8 cellular contexts compared by ENCODE assay signal in the genomic region with DNA sequence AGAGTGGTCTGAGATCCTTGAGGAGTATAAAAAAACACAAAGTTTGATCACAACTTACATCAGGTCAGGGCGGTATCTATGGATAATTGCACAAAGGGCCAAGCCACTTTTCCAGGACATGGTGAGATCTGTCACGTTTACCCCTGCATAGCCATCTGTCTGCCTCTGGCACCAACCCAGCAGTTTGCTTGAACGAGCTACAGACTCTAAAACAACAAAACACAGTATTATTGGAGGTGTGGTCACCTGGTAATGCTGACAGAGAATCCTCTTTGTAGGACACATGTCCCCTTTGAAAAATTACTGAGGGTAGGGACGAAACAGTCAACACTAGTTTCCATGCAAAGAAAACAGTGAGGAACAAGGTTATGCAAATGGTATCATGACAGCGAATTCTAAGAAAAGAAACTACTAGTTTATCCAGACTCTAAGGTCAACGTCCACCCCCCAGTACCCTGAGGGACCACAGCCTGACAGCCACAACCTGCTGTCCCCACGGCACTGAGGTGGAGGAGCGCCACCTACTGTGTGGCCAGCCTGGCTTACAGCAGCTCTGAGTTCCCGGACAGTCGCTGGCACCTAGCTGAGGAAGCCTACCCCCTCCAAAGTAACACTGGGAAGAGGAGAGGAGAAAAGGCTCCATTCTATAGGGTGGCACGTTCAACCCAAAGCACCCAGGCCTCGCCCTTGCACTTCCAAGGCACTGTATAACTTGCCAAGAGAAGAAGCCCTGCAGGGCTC.
DNase-seq lines count a peak whose midpoint lies in the region; ATAC-seq and TF ChIP-seq lines count a peak whose summit lies in the region.

No MANE protein-coding gene starts in this region.

- H3K9me3 Mint-ChIP-seq in stimulated activated naive CD8-positive, alpha-beta T cell treated with anti-CD3 and anti-CD28 coated beads, Interleukin-15, amount 100 ng/mL, for 72 hours, result no peaks in the 10 kb centered on the region
- no peaks in the 10 kb centered on the region for H3K9me3 Mint-ChIP-seq in CD8-positive, alpha-beta memory T cell
- H3K9me3 Mint-ChIP-seq in effector memory CD8-positive, alpha-beta T cell, result no peaks in the 10 kb centered on the region
- H3K9me3 Mint-ChIP-seq in T-cell, result no peaks in the 10 kb centered on the region

- H3K27me3 Mint-ChIP-seq in stimulated activated naive CD8-positive, alpha-beta T cell treated with anti-CD3 and anti-CD28 coated beads, Interleukin-15, amount 100 ng/mL, for 72 hours, result no peaks in the 10 kb centered on the region
- H3K27me3 Mint-ChIP-seq in CD8-positive, alpha-beta memory T cell, result peaks cover 0 to 3% of the 10 kb centered on the region in 2 donors
- H3K27me3 Mint-ChIP-seq in effector memory CD8-positive, alpha-beta T cell, result no peaks in the 10 kb centered on the region
- no peaks in the 10 kb centered on the region for H3K27me3 Mint-ChIP-seq in T-cell

- no peak overlapping the region for H3K9ac ChIP-seq in OCI-LY3 (ENCODE audit: low read length)

- H3K4me3 ChIP-seq in OCI-LY3 (ENCODE audit: low read length) (no peak overlapping the region), foreskin fibroblast (ENCODE audit: low read depth in 1 of 2, low read length in 2 of 2) (no peak overlapping the region), psoas muscle (no peak overlapping the region)
- no peak overlapping the region for H3K4me3 ChIP-seq in CD8-positive, alpha-beta memory T cell (ENCODE audit: low read length)

- H3K9me3 ChIP-seq in OCI-LY3 (ENCODE audit: insufficient read depth, low read length) (no peaks in the 10 kb centered on the region), psoas muscle (no peaks in the 10 kb centered on the region)
- H3K9me3 ChIP-seq in CD8-positive, alpha-beta memory T cell (ENCODE audit: low read length), result no peaks in the 10 kb centered on the region

- no peak overlapping the region for H2AFZ ChIP-seq in OCI-LY3 (ENCODE audit: low read depth, low read length)

- peaks cover 82% of the 10 kb centered on the region for H3K36me3 ChIP-seq in OCI-LY3 (replicated peaks; ENCODE audit: low read depth, low read length)
- H3K36me3 ChIP-seq in psoas muscle (ENCODE audit: insufficient read depth in 1 of 2, low read depth in 1 of 2), result peaks cover 0 to 58% of the 10 kb centered on the region in 2 donors
- H3K36me3 ChIP-seq in CD8-positive, alpha-beta memory T cell (ENCODE audit: insufficient read depth, low read length), result no peaks in the 10 kb centered on the region

- H3K27ac ChIP-seq in OCI-LY3 (ENCODE audit: low read length) (no peak overlapping the region), psoas muscle (peak overlapping the region; percentile 94)
- no peak overlapping the region for H3K27ac ChIP-seq in CD8-positive, alpha-beta memory T cell (ENCODE audit: low read depth, low read length)

- ATAC-seq in psoas muscle (peak; percentile 58 to 73 (median 66)), T-cell (replicated peaks in 1 of 4) (no peak)
- no peak for ATAC-seq in stimulated activated naive CD8-positive, alpha-beta T cell treated with anti-CD3 and anti-CD28 coated beads, Interleukin-15, amount 100 ng/mL, for 72 hours
- no peak for ATAC-seq in effector memory CD8-positive, alpha-beta T cell (replicated peaks)

- no peak overlapping the region for H3K4me3 Mint-ChIP-seq in stimulated activated naive CD8-positive, alpha-beta T cell treated with anti-CD3 and anti-CD28 coated beads, Interleukin-15, amount 100 ng/mL, for 72 hours
- no peak overlapping the region for H3K4me3 Mint-ChIP-seq in CD8-positive, alpha-beta memory T cell
- H3K4me3 Mint-ChIP-seq in effector memory CD8-positive, alpha-beta T cell, result no peak overlapping the region
- H3K4me3 Mint-ChIP-seq in T-cell, result no peak overlapping the region

- intact Hi-C loops in psoas muscle (cut with DNase I), result loop anchor here (1.0 to 2.0 kb wide), 3 partner anchors 61 to 185 kb away; partner anchors contain the start of gene PEX26 (in 1 of the 2)

- H3K79me2 ChIP-seq in OCI-LY3 (ENCODE audit: low read length), result peaks cover 17% of the 10 kb centered on the region

- DNase-seq in GM20000 (ENCODE audit: low spot score) (peak; percentile 28), foreskin fibroblast (no peak), psoas muscle (peak; percentile 54 to 87), T-cell (no peak)
- no peak for DNase-seq in stimulated activated naive CD8-positive, alpha-beta T cell treated with anti-CD3 and anti-CD28 coated beads, Interleukin-15, amount 100 ng/mL, for 72 hours
- DNase-seq in CD8-positive, alpha-beta memory T cell, result no peak
- no peak for DNase-seq in effector memory CD8-positive, alpha-beta T cell

- WGBS in psoas muscle, 3 donors, result 21 to 32% (median 22%) methylated on average over 12 of the region's 12 CpGs

- H3K27ac Mint-ChIP-seq in stimulated activated naive CD8-positive, alpha-beta T cell treated with anti-CD3 and anti-CD28 coated beads, Interleukin-15, amount 100 ng/mL, for 72 hours, result no peak overlapping the region
- peak overlapping the region in 2 of 8 donors; percentile 20 to 26 for H3K27ac Mint-ChIP-seq in CD8-positive, alpha-beta memory T cell
- H3K27ac Mint-ChIP-seq in effector memory CD8-positive, alpha-beta T cell, result no peak overlapping the region
- no peak overlapping the region for H3K27ac Mint-ChIP-seq in T-cell

- H3K27me3 ChIP-seq in OCI-LY3 (ENCODE audit: low read depth, low read length) (no peaks in the 10 kb centered on the region), psoas muscle (ENCODE audit: insufficient read depth in 3 of 3, low read length in 2 of 3) (no peaks in the 10 kb centered on the region)
- no peaks in the 10 kb centered on the region for H3K27me3 ChIP-seq in CD8-positive, alpha-beta memory T cell (ENCODE audit: insufficient read depth, low read length, poor library complexity, severe bottlenecking)

- H3K4me2 ChIP-seq in OCI-LY3 (ENCODE audit: low read length), result no peak overlapping the region

- H3K4me1 Mint-ChIP-seq in stimulated activated naive CD8-positive, alpha-beta T cell treated with anti-CD3 and anti-CD28 coated beads, Interleukin-15, amount 100 ng/mL, for 72 hours, result peaks cover 8% of the 10 kb centered on the region
- H3K4me1 Mint-ChIP-seq in CD8-positive, alpha-beta memory T cell, result no peaks in the 10 kb centered on the region
- peaks cover 0 to 3% of the 10 kb centered on the region in 2 donors for H3K4me1 Mint-ChIP-seq in effector memory CD8-positive, alpha-beta T cell (ENCODE audit: low read depth in 2 of 2)
- no peaks in the 10 kb centered on the region for H3K4me1 Mint-ChIP-seq in T-cell

- peaks cover 7% of the 10 kb centered on the region; the same call in 1 of the 2 replicates for H3K4me1 ChIP-seq in OCI-LY3 (ENCODE audit: low read length)
- peaks cover 41% of the 10 kb centered on the region for H3K4me1 ChIP-seq in psoas muscle
- no peaks in the 10 kb centered on the region for H3K4me1 ChIP-seq in CD8-positive, alpha-beta memory T cell (ENCODE audit: insufficient read depth, low read length)

- H3K36me3 Mint-ChIP-seq in CD8-positive, alpha-beta memory T cell, result peaks cover 0 to 81% (median 17%) of the 10 kb centered on the region in 3 donors
- H3K36me3 Mint-ChIP-seq in effector memory CD8-positive, alpha-beta T cell (ENCODE audit: insufficient read depth), result peaks cover 33% of the 10 kb centered on the region
- H3K36me3 Mint-ChIP-seq in T-cell, result peaks cover 58% of the 10 kb centered on the region

- TF ChIP-seq CTCF in GM20000 (IDR thresholded peaks at IDR 0.05; ENCODE audit: extremely low read depth, missing control alignments) (peak; percentile 54), OCI-LY3 (IDR thresholded peaks at IDR 0.05; ENCODE audit: low read depth, low read length) (peak; percentile 74), foreskin fibroblast (IDR thresholded peaks at IDR 0.05; ENCODE audit: low read depth, low read length) (peak; percentile 11), psoas muscle (IDR thresholded peaks at IDR 0.05) (peak; percentile 72)

- CTCF ChIA-PET in CD8-positive, alpha-beta memory T cell (lab: Charles Lee), result interaction anchor here (1.1 to 1.8 kb wide), 2 partner anchors 27 to 61 kb away, joined by 3 to 6 read pairs; no protein-coding TSS in a partner anchor
- CTCF ChIA-PET in T-cell (lab: Charles Lee), result no interaction called here

- peaks cover 20% of the 10 kb centered on the region; the same call in 1 of the 2 replicates for H4K20me1 ChIP-seq in OCI-LY3 (ENCODE audit: insufficient read depth, low read length)

- POLR2A ChIA-PET in CD8-positive, alpha-beta memory T cell (lab: Charles Lee), result no interaction called here
- POLR2A ChIA-PET in T-cell (lab: Charles Lee), result no interaction called here

Comparison
In these comparisons a context has a peak if more than half of its experiments do, and no peak if none do; other contexts are left out.
1. DNase-seq: peak in GM20000 (single experiment) and psoas muscle (2 of 2); none in foreskin fibroblast (0 of 2), stimulated activated naive CD8-positive, alpha-beta T cell treated with anti-CD3 and anti-CD28 coated beads, Interleukin-15, amount 100 ng/mL, for 72 hours (0 of 2), CD8-positive, alpha-beta memory T cell (0 of 5), effector memory CD8-positive, alpha-beta T cell (0 of 3) and T-cell (0 of 34).
2. CTCF ChIP-seq: peak in every context shown above with its lines; median percentile 74 in OCI-LY3; 72 in psoas muscle; 54 in GM20000; 11 in foreskin fibroblast.
3. ATAC-seq: peak in psoas muscle (4 of 4); none in stimulated activated naive CD8-positive, alpha-beta T cell treated with anti-CD3 and anti-CD28 coated beads, Interleukin-15, amount 100 ng/mL, for 72 hours (single experiment), effector memory CD8-positive, alpha-beta T cell (single experiment) and T-cell (0 of 4).